36 cellular contexts compared by ENCODE assay signal in genomic region chr10:16649757-16650156, GRCh38.
"Had no signal": no experiment of that assay in that cellular context is flagged by ENCODE, and none has a peak within 500 bp of the region (broad histone marks: within the 10 kb centered on the region; RNA-seq: fewer than 3 reads in every experiment).

No MANE protein-coding gene starts in this region.

- H3K4me1 Mint-ChIP-seq: activated B cell treated with CpG ODN at 0.5 μM for 24 hours; activated naive CD4-positive, alpha-beta T cell treated with anti-CD3 and anti-CD28 coated beads, Interleukin-2, amount 10 ng/mL, durations not matched to agents 7 days and 5 days had no signal

- H3K4me3 Mint-ChIP-seq: activated B cell treated with CpG ODN at 0.5 μM for 24 hours; activated CD4-positive, alpha-beta memory T cell treated with anti-CD3 and anti-CD28 coated beads for 36 hours; activated CD4-positive, alpha-beta T cell treated with anti-CD3 and anti-CD28 coated beads, Interleukin-2, amount 10 ng/mL, durations not matched to agents 24 days and 14 days; activated CD8-positive, alpha-beta memory T cell treated with anti-CD3 and anti-CD28 coated beads, Interleukin-2, amount 10 ng/mL, durations not matched to agents 7 days and 5 days; activated CD8-positive, alpha-beta T cell treated with anti-CD3 and anti-CD28 coated beads, Interleukin-2, amount 10 ng/mL, durations not matched to agents 7 days and 5 days; activated naive CD4-positive, alpha-beta T cell treated with anti-CD3 and anti-CD28 coated beads, Interleukin-2, amount 10 ng/mL, durations not matched to agents 7 days and 5 days; activated naive CD8-positive, alpha-beta T cell treated with anti-CD3 and anti-CD28 coated beads, Interleukin-2, amount 10 ng/mL, durations not matched to agents 7 days and 5 days; activated T-helper 1 cell treated with anti-CD3 and anti-CD28 coated beads, Interleukin-12 subunit alpha, Interleukin-12 subunit beta, Interleukin-2, Interleukin-4 antibody, amounts not matched to agents 30 ng/mL and 10 ng/mL and 1 ng/mL, durations not matched to agents 14 hours and 24 hours and 36 hours; brain; dendritic cell treated with granulocyte-macrophage colony-stimulating factor and Interleukin-4, amounts not matched to agents 40 ng/mL and 50 ng/mL, for 4 days; endodermal cell; T-helper 17 cell; T-helper 2 cell treated with Interferon-gamma antibody and Interleukin-4, amounts not matched to agents 5 μg/mL and 100 μg/mL, for 36 hours had no signal

- H3K27me3 Mint-ChIP-seq: activated B cell treated with CpG ODN at 0.5 μM for 24 hours; activated CD4-positive, alpha-beta memory T cell treated with anti-CD3 and anti-CD28 coated beads for 36 hours; activated CD4-positive, alpha-beta T cell treated with anti-CD3 and anti-CD28 coated beads, Interleukin-2, amount 10 ng/mL, durations not matched to agents 24 days and 14 days; activated CD8-positive, alpha-beta memory T cell treated with anti-CD3 and anti-CD28 coated beads, Interleukin-2, amount 10 ng/mL, durations not matched to agents 7 days and 5 days; activated naive CD4-positive, alpha-beta T cell treated with anti-CD3 and anti-CD28 coated beads, Interleukin-2, amount 10 ng/mL, durations not matched to agents 7 days and 5 days; activated naive CD8-positive, alpha-beta T cell treated with anti-CD3 and anti-CD28 coated beads, Interleukin-2, amount 10 ng/mL, durations not matched to agents 7 days and 5 days; brain; dendritic cell treated with granulocyte-macrophage colony-stimulating factor and Interleukin-4, amounts not matched to agents 40 ng/mL and 50 ng/mL, for 4 days; T-helper 17 cell had no signal

- H3K36me3 ChIP-seq: ascending aorta, breast epithelium, cardiac muscle cell, gastrocnemius medialis, heart left ventricle, WERI-Rb-1 had no signal

- H3K27ac ChIP-seq: ascending aorta, breast epithelium, cardiac muscle cell, coronary artery, dorsolateral prefrontal cortex, foreskin keratinocyte, gastrocnemius medialis, heart left ventricle, WERI-Rb-1 had no signal

- H3K27ac Mint-ChIP-seq: activated B cell treated with CpG ODN at 0.5 μM for 24 hours; activated CD4-positive, alpha-beta memory T cell treated with anti-CD3 and anti-CD28 coated beads for 36 hours; activated CD4-positive, alpha-beta T cell treated with anti-CD3 and anti-CD28 coated beads, Interleukin-2, amount 10 ng/mL, durations not matched to agents 24 days and 14 days; activated CD8-positive, alpha-beta memory T cell treated with anti-CD3 and anti-CD28 coated beads, Interleukin-2, amount 10 ng/mL, durations not matched to agents 7 days and 5 days; activated CD8-positive, alpha-beta T cell treated with anti-CD3 and anti-CD28 coated beads, Interleukin-2, amount 10 ng/mL, durations not matched to agents 7 days and 5 days; activated naive CD4-positive, alpha-beta T cell treated with anti-CD3 and anti-CD28 coated beads, Interleukin-2, amount 10 ng/mL, durations not matched to agents 7 days and 5 days; activated naive CD4-positive, alpha-beta T cell treated with anti-CD3 and anti-CD28 coated beads, Interleukin-2, amount 50 U/mL, for 72 hours; activated naive CD8-positive, alpha-beta T cell treated with anti-CD3 and anti-CD28 coated beads, Interleukin-2, amount 10 ng/mL, durations not matched to agents 7 days and 5 days; activated T-helper 1 cell treated with anti-CD3 and anti-CD28 coated beads, Interleukin-12 subunit alpha, Interleukin-12 subunit beta, Interleukin-2, Interleukin-4 antibody, amounts not matched to agents 30 ng/mL and 10 ng/mL and 1 ng/mL, durations not matched to agents 14 hours and 24 hours and 36 hours; brain; dendritic cell treated with granulocyte-macrophage colony-stimulating factor and Interleukin-4, amounts not matched to agents 40 ng/mL and 50 ng/mL, for 4 days; endodermal cell; T-helper 17 cell; T-helper 2 cell treated with Interferon-gamma antibody and Interleukin-4, amounts not matched to agents 5 μg/mL and 100 μg/mL, for 36 hours had no signal

- H3K36me3 Mint-ChIP-seq: activated naive CD4-positive, alpha-beta T cell treated with anti-CD3 and anti-CD28 coated beads, Interleukin-2, amount 10 ng/mL, durations not matched to agents 7 days and 5 days; activated naive CD4-positive, alpha-beta T cell treated with anti-CD3 and anti-CD28 coated beads, Interleukin-2, amount 50 U/mL, for 72 hours; brain had no signal

- H3K27me3 ChIP-seq: ascending aorta, breast epithelium, cardiac muscle cell, dorsolateral prefrontal cortex, foreskin keratinocyte, gastrocnemius medialis, heart left ventricle had no signal

- H3K9me3 Mint-ChIP-seq: activated B cell treated with CpG ODN at 0.5 μM for 24 hours; activated CD4-positive, alpha-beta memory T cell treated with anti-CD3 and anti-CD28 coated beads for 36 hours; activated CD4-positive, alpha-beta T cell treated with anti-CD3 and anti-CD28 coated beads, Interleukin-2, amount 10 ng/mL, durations not matched to agents 24 days and 14 days; activated naive CD4-positive, alpha-beta T cell treated with anti-CD3 and anti-CD28 coated beads, Interleukin-2, amount 10 ng/mL, durations not matched to agents 7 days and 5 days; activated naive CD4-positive, alpha-beta T cell treated with anti-CD3 and anti-CD28 coated beads, Interleukin-2, amount 50 U/mL, for 72 hours; activated T-helper 1 cell treated with anti-CD3 and anti-CD28 coated beads, Interleukin-12 subunit alpha, Interleukin-12 subunit beta, Interleukin-2, Interleukin-4 antibody, amounts not matched to agents 30 ng/mL and 10 ng/mL and 1 ng/mL, durations not matched to agents 14 hours and 24 hours and 36 hours; brain; dendritic cell treated with granulocyte-macrophage colony-stimulating factor and Interleukin-4, amounts not matched to agents 40 ng/mL and 50 ng/mL, for 4 days; endodermal cell; T-helper 2 cell treated with Interferon-gamma antibody and Interleukin-4, amounts not matched to agents 5 μg/mL and 100 μg/mL, for 36 hours had no signal

- DNase-seq: activated B cell treated with CpG ODN at 0.5 μM for 24 hours; activated CD4-positive, alpha-beta memory T cell treated with anti-CD3 and anti-CD28 coated beads for 36 hours; activated CD4-positive, alpha-beta T cell treated with anti-CD3 and anti-CD28 coated beads, Interleukin-2, amount 10 ng/mL, durations not matched to agents 24 days and 14 days; activated CD8-positive, alpha-beta memory T cell treated with anti-CD3 and anti-CD28 coated beads, Interleukin-2, amount 10 ng/mL, durations not matched to agents 7 days and 5 days; activated CD8-positive, alpha-beta memory T cell treated with anti-CD3 and anti-CD28 coated beads, Interleukin-2, amount 50 U/mL, for 4 hours; activated CD8-positive, alpha-beta T cell treated with anti-CD3 and anti-CD28 coated beads, Interleukin-2, amount 10 ng/mL, durations not matched to agents 7 days and 5 days; activated gamma-delta T cell; activated naive CD4-positive, alpha-beta T cell; activated naive CD4-positive, alpha-beta T cell treated with anti-CD3 and anti-CD28 coated beads, Interleukin-2, amount 10 ng/mL, durations not matched to agents 7 days and 5 days; activated naive CD8-positive, alpha-beta T cell treated with anti-CD3 and anti-CD28 coated beads, Interleukin-2, amount 10 ng/mL, durations not matched to agents 7 days and 5 days; activated T-cell treated with anti-CD3 and anti-CD28 coated beads, Interleukin-2, amount 50 U/mL, for 1 hour; activated T-cell treated with anti-CD3 and anti-CD28 coated beads, Interleukin-2, amount 50 U/mL, for 48 hours; central memory CD4-positive, alpha-beta T cell; cerebellar nuclear complex; dorsolateral prefrontal cortex; effector memory CD4-positive, alpha-beta T cell; endodermal cell; foreskin keratinocyte; gastrocnemius medialis; glutamatergic neuron; heart left ventricle; T-helper 1 cell; T-helper 17 cell; T1000; WERI-Rb-1 had no signal

- H3K9me3 ChIP-seq: ascending aorta, breast epithelium, gastrocnemius medialis, heart left ventricle had no signal

- ATAC-seq: activated CD4-positive, CD25-positive, alpha-beta regulatory T cell treated with anti-CD3 and anti-CD28 coated beads, Interleukin-2, amount 50 U/mL, for 24 hours; activated CD8-positive, alpha-beta memory T cell treated with anti-CD3 and anti-CD28 coated beads, Interleukin-2, amount 10 ng/mL, durations not matched to agents 7 days and 5 days; activated CD8-positive, alpha-beta T cell treated with anti-CD3 and anti-CD28 coated beads, Interleukin-2, amount 10 ng/mL, durations not matched to agents 7 days and 5 days; activated naive CD4-positive, alpha-beta T cell treated with anti-CD3 and anti-CD28 coated beads, Interleukin-2, amount 50 U/mL, for 72 hours; esophagus mucosa; foreskin keratinocyte; gastrocnemius medialis; heart left ventricle; T-helper 17 cell had no signal

- H3K4me1 ChIP-seq: ascending aorta, breast epithelium, gastrocnemius medialis, heart left ventricle had no signal

- H3K4me3 ChIP-seq: ascending aorta, breast epithelium, cardiac muscle cell, coronary artery, dorsolateral prefrontal cortex, gastrocnemius medialis, heart left ventricle had no signal
